Comparison of ENCODE assay signal across 19 cellular contexts in the genomic region with DNA sequence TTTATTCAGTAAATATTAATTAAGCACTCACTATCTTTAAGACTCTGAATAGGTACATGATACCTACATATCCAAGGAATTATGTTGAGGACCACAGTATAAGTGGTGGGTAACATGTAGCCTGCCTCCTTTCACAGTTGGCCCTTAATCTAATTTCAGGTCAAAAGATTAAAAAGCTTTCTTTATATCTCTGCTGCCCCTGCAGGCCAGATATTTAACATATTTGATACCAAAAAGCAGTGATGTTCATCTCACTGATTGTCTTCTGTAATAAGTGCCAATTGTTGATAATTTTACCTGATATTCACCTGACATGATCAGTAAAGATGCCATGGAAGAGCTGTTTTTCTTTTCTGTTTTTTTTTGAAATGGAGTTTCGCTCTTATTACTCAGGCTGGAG. TPM values are rescaled to one million over a fixed set of nuclear protein-coding genes. Genes with fewer than 3 reads are reported as not detected.
DNase-seq lines count a peak whose midpoint lies in the region; ATAC-seq and TF ChIP-seq lines count a peak whose summit lies in the region.
"Had no signal": no experiment of that assay in that cellular context is flagged by ENCODE, and none has a peak within 500 bp of the region (broad histone marks: within the 10 kb centered on the region; RNA-seq: fewer than 3 reads in every experiment).

No MANE protein-coding gene starts in this region.

- ATAC-seq in HG03432 (IDR thresholded peaks at IDR 0.05; ENCODE audit: unreplicated experiment): no peak
- ATAC-seq: natural killer cell had no signal

- H3K79me2 ChIP-seq in Karpas-422 (ENCODE audit: low read length) (peaks cover 70% of the 10 kb centered on the region), osteoblast (ENCODE audit: insufficient read depth, low read length) (peaks cover 8% of the 10 kb centered on the region)

- in situ Hi-C loops in astrocyte of the spinal cord (cut with HindIII; ENCODE audit: low sequenced_read_pairs): no loop called here

- no peak overlapping the region for H3K9ac ChIP-seq in Karpas-422 (ENCODE audit: low read length)

- H3K27me3 ChIP-seq in Karpas-422 (ENCODE audit: low read length): no peaks in the 10 kb centered on the region
- no peaks in the 10 kb centered on the region for H3K27me3 ChIP-seq in osteoblast (ENCODE audit: insufficient read depth, low read length)
- H3K27me3 ChIP-seq: right atrium auricular region, tibial artery had no signal

- H3K36me3 ChIP-seq in Karpas-422 (ENCODE audit: insufficient read depth, low read length) (peaks cover 41% of the 10 kb centered on the region; the same call in 1 of the 2 replicates), osteoblast (ENCODE audit: insufficient read depth, low read length) (no peaks in the 10 kb centered on the region)

- H3K27ac ChIP-seq in Karpas-422 (ENCODE audit: low read length): no peak overlapping the region
- H3K27ac ChIP-seq in osteoblast (ENCODE audit: low read depth, low read length): no peak overlapping the region
- H3K27ac ChIP-seq: right atrium auricular region, tibial artery had no signal

- H3K4me3 ChIP-seq in Karpas-422 (ENCODE audit: low read length) (no peak overlapping the region), astrocyte of the spinal cord (ENCODE audit: low read depth, low read length) (no peak overlapping the region), osteoblast (ENCODE audit: insufficient read depth, low read length) (no peak overlapping the region)
- H3K4me3 ChIP-seq: right atrium auricular region, tibial artery had no signal

- H2AFZ ChIP-seq in Karpas-422 (ENCODE audit: low read length) (no peak overlapping the region), osteoblast (ENCODE audit: low read length) (no peak overlapping the region)

- peak; percentile 88 for DNase-seq in DMS 273 (lab: John Stamatoyannopoulos, UW; ENCODE audit: unreplicated experiment)
- no peak for DNase-seq in DMS 273 treated with DMSO at 0.1 percent for 48 hours (lab: John Stamatoyannopoulos, UW)
- DNase-seq in Karpas-422: peak; percentile 61
- DNase-seq in astrocyte of the spinal cord (ENCODE audit: low read depth, low spot score): no peak
- no peak for DNase-seq in osteoblast (ENCODE audit: insufficient read length, low spot score, missing footprints)
- DNase-seq in NCI-H2227 treated with DMSO at 0.1 percent for 48 hours (lab: John Stamatoyannopoulos, UW): no peak
- DNase-seq in AG08396 (ENCODE audit: low spot score): no peak
- DNase-seq: activated CD8-positive, alpha-beta memory T cell treated with anti-CD3 and anti-CD28 coated beads for 24 hours; activated effector memory CD4-positive, alpha-beta T cell treated with anti-CD3 and anti-CD28 coated beads, Interleukin-2, amount 50 U/mL, for 16 hours; aorta; natural killer cell; NCI-H2029; SIG-M5; stimulated activated CD4-positive, alpha-beta T cell treated with anti-CD3 and anti-CD28 coated beads, Interleukin-2, amount 100 ng/mL, for 48 hours; tibial artery had no signal

- H3K4me2 ChIP-seq in Karpas-422 (ENCODE audit: low read depth, low read length, poor library complexity, severe bottlenecking) (no peak overlapping the region), osteoblast (ENCODE audit: insufficient read depth, low read length) (no peak overlapping the region)

- TF ChIP-seq CTCF in astrocyte of the spinal cord (IDR thresholded peaks at IDR 0.05; ENCODE audit: low read depth, low read length): peak; percentile 10
- TF ChIP-seq CTCF in osteoblast (IDR thresholded peaks at IDR 0.05; ENCODE audit: extremely low read depth, low read depth, low read length): peak; percentile 38

- no peaks in the 10 kb centered on the region for H3K9me2 ChIP-seq in Karpas-422 (replicated peaks; ENCODE audit: insufficient read depth, low read length)

- H3K4me1 ChIP-seq in Karpas-422 (ENCODE audit: low read length) (no peaks in the 10 kb centered on the region), osteoblast (ENCODE audit: insufficient read depth, low read length) (no peaks in the 10 kb centered on the region)
- H3K4me1 ChIP-seq: right atrium auricular region had no signal

- H3K9me3 ChIP-seq in Karpas-422 (ENCODE audit: low read length) (no peaks in the 10 kb centered on the region), osteoblast (ENCODE audit: low read depth, low read length) (no peaks in the 10 kb centered on the region)
- H3K9me3 ChIP-seq: right atrium auricular region, tibial artery had no signal

- H4K20me1 ChIP-seq in Karpas-422 (ENCODE audit: insufficient read depth, low read depth, low read length) (0 out of 2 replicates have a peak, but pooled peaks cover 3% of the 10 kb centered on the region), osteoblast (ENCODE audit: insufficient read depth, low read length) (no peaks in the 10 kb centered on the region)

RNA-seq across cellular contexts. Expression of a gene that starts 36.5 kb away (rescaled TPM):
- total RNA-seq in Karpas-422 (2014; rRNA removed; shearing (Covaris generic); ENCODE audit: low replicate concordance): 23.7 and 33.5 TPM in 2 replicates
- total RNA-seq in osteoblast: 26.2 and 29.7 TPM in 2 replicates

RNA-seq across cellular contexts. Expression of a gene that starts 50.1 kb away (rescaled TPM):
- total RNA-seq in Karpas-422 (2014; rRNA removed; shearing (Covaris generic); ENCODE audit: low replicate concordance): not detected in 2 replicates
- not detected in 2 replicates for total RNA-seq in osteoblast
- total RNA-seq: A172, aorta, lower leg skin, natural killer cell, right atrium auricular region had no signal

Comparison
In these comparisons a context has a peak if more than half of its experiments do, and no peak if none do; other contexts are left out.
1. DNase-seq: peak in DMS 273 (single experiment) and Karpas-422 (single experiment); none in DMS 273 treated with DMSO at 0.1 percent for 48 hours (single experiment), astrocyte of the spinal cord (single experiment), osteoblast (single experiment), NCI-H2227 treated with DMSO at 0.1 percent for 48 hours (single experiment) and AG08396 (single experiment).